In genomic region chr2:7292154-7292553, GRCh38 we compare ENCODE assay signal across 23 cellular contexts.
DNase-seq lines count a peak whose midpoint lies in the region; FAIRE-seq and TF ChIP-seq lines count a peak whose summit lies in the region.
"Had no signal": no experiment of that assay in that cellular context is flagged by ENCODE, and none has a peak within 500 bp of the region (broad histone marks: within the 10 kb centered on the region; RNA-seq: fewer than 3 reads in every experiment).

No MANE protein-coding gene starts in this region.

- H3K9me2 ChIP-seq in GM23248 (ENCODE audit: insufficient read depth) (no peaks in the 10 kb centered on the region), Karpas-422 (replicated peaks; ENCODE audit: insufficient read depth, low read length) (no peaks in the 10 kb centered on the region)

- DNase-seq in GM23248: peak; percentile 25
- peak; percentile 6 for DNase-seq in SK-N-MC (ENCODE audit: low read depth, low spot score)
- peak; percentile 1 for DNase-seq in fibroblast of mammary gland (ENCODE audit: low read depth)
- peak; percentile 69 for DNase-seq in superior temporal gyrus (ENCODE audit: extremely low spot score)
- DNase-seq in NCI-H1048 (lab: John Stamatoyannopoulos, UW): no peak
- no peak for DNase-seq in kidney
- no peak for DNase-seq in Karpas-422
- DNase-seq: C1 segment of cervical spinal cord; CD4-positive, alpha-beta memory T cell; COR-L47; DMS53; GOT3; NCI-H1105 treated with DMSO at 0.1 percent for 48 hours; NCI-H146; NCI-H1930; NCI-H2227 treated with DMSO at 0.1 percent for 48 hours; NCI-H510A; NCI-H69; Right ventricle myocardium superior; RPMI8226 had no signal

- H3K36me3 ChIP-seq in GM23248 (ENCODE audit: low read depth): no peaks in the 10 kb centered on the region
- no peaks in the 10 kb centered on the region for H3K36me3 ChIP-seq in SK-N-MC (ENCODE audit: insufficient read depth, low read length)
- H3K36me3 ChIP-seq in kidney (ENCODE audit: control insufficient read depth in 1 of 2, insufficient read depth in 2 of 2, low read length in 2 of 2): no peaks in the 10 kb centered on the region
- H3K36me3 ChIP-seq in Karpas-422 (ENCODE audit: insufficient read depth, low read length): no peaks in the 10 kb centered on the region
- H3K36me3 ChIP-seq: SJSA1 had no signal

- TF ChIP-seq CTCF in fibroblast of mammary gland (conservative IDR thresholded peaks at IDR 0.05; ENCODE audit: control insufficient read depth, insufficient read depth, low read depth, low read length) (no peak), kidney (IDR thresholded peaks at IDR 0.05; ENCODE audit: borderline replicate concordance, extremely low read depth, insufficient read depth) (no peak)

- H3K9me3 ChIP-seq in GM23248 (ENCODE audit: low read depth): no peaks in the 10 kb centered on the region
- H3K9me3 ChIP-seq in SK-N-MC (ENCODE audit: low read depth, low read length): no peaks in the 10 kb centered on the region
- H3K9me3 ChIP-seq in kidney (ENCODE audit: control insufficient read depth in 1 of 2, low read length in 2 of 2): no peaks in the 10 kb centered on the region
- no peaks in the 10 kb centered on the region for H3K9me3 ChIP-seq in Karpas-422 (ENCODE audit: low read length)
- H3K9me3 ChIP-seq: SJSA1 had no signal

- intact Hi-C loops in kidney (cut with DNase I): no loop called here

- H3K4me3 ChIP-seq in GM23248 (no peak overlapping the region), SK-N-MC (peak overlapping the region; percentile 36), fibroblast of mammary gland (ENCODE audit: control insufficient read depth, low read depth, low read length) (no peak overlapping the region), kidney (ENCODE audit: low read length in 2 of 2) (no peak overlapping the region), Karpas-422 (ENCODE audit: low read length) (no peak overlapping the region)
- H3K4me3 ChIP-seq: SJSA1 had no signal

- no peaks in the 10 kb centered on the region for H3F3A ChIP-seq in GM23248 (ENCODE audit: insufficient read depth)

- no peak overlapping the region for H3K27ac ChIP-seq in GM23248
- H3K27ac ChIP-seq in SK-N-MC: peak overlapping the region; percentile 23; the same call in 1 of the 2 replicates
- H3K27ac ChIP-seq in kidney (ENCODE audit: low read depth in 2 of 2, low read length in 2 of 2): no peak overlapping the region
- no peak overlapping the region for H3K27ac ChIP-seq in Karpas-422 (ENCODE audit: low read length)
- H3K27ac ChIP-seq: SJSA1 had no signal

- 2 to 3% methylated on average over 6 of the region's 6 CpGs for WGBS in GM23248 (ENCODE audit: low coverage in 1 of 2, low lambda C conversion rate in 2 of 2, missing lambda C conversion rate in 2 of 2), 2 experiments

- H3K79me2 ChIP-seq in GM23248 (ENCODE audit: insufficient read depth) (no peaks in the 10 kb centered on the region), Karpas-422 (ENCODE audit: low read length) (no peaks in the 10 kb centered on the region)

- H3K4me2 ChIP-seq in GM23248 (ENCODE audit: unreplicated experiment): no peak overlapping the region
- no peak overlapping the region for H3K4me2 ChIP-seq in Karpas-422 (ENCODE audit: low read depth, low read length, poor library complexity, severe bottlenecking)

- H3K9ac ChIP-seq in GM23248 (no peak overlapping the region), SK-N-MC (ENCODE audit: insufficient read length) (no peak overlapping the region), kidney (ENCODE audit: low read length in 2 of 2) (no peak overlapping the region), Karpas-422 (ENCODE audit: low read length) (no peak overlapping the region)

- FAIRE-seq in kidney (lab: Jason Lieb, UNC): no peak
- FAIRE-seq: A204.1, GM18507 had no signal

- H4K20me1 ChIP-seq in GM23248 (ENCODE audit: insufficient read depth) (no peaks in the 10 kb centered on the region), Karpas-422 (ENCODE audit: insufficient read depth, low read depth, low read length) (no peaks in the 10 kb centered on the region)

- H3K27me3 ChIP-seq in GM23248 (replicated peaks; ENCODE audit: insufficient read depth) (no peaks in the 10 kb centered on the region), Karpas-422 (ENCODE audit: low read length) (no peaks in the 10 kb centered on the region)
- H3K27me3 ChIP-seq: SJSA1 had no signal

- in situ Hi-C loops in GM23248 (cut with MboI): no loop called here

- H2AFZ ChIP-seq in GM23248: no peak overlapping the region
- H2AFZ ChIP-seq in Karpas-422 (ENCODE audit: low read length): no peak overlapping the region

- no peaks in the 10 kb centered on the region for H3K4me1 ChIP-seq in GM23248 (ENCODE audit: insufficient read depth)
- no peaks in the 10 kb centered on the region for H3K4me1 ChIP-seq in kidney (ENCODE audit: control insufficient read depth in 1 of 2, insufficient read depth in 1 of 2, low read depth in 1 of 2, low read length in 2 of 2)
- no peaks in the 10 kb centered on the region for H3K4me1 ChIP-seq in Karpas-422 (ENCODE audit: low read length)
- H3K4me1 ChIP-seq: SJSA1 had no signal

Comparison
In these comparisons a context has a peak if more than half of its experiments do, and no peak if none do; other contexts are left out.
1. DNase-seq: peak in GM23248 (single experiment), SK-N-MC (single experiment), fibroblast of mammary gland (single experiment) and superior temporal gyrus (single experiment); none in NCI-H1048 (single experiment), kidney (single experiment) and Karpas-422 (single experiment).